Comparison of ENCODE assay signal across 1 cellular context in the genomic region with DNA sequence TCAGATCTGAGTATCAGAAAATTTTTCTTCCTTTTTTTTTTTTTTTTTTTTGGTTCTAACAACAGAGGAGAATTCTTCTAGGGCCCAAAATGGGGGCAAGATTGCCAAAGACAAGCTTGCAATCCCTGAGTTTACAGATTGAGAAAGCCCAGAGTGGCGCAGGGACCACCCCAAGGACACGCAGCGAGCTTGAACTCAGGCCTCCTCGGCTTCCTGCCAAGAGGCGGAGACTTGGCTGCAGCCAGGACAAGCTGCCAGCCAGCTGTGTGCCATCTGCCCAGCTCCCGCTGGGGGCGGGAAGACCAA.
A peak's percentile ranks its signal among the peaks of the same experiment; 100 is the strongest.
TF ChIP-seq lines count a peak whose summit lies in the region.

No MANE protein-coding gene starts in this region.

TF ChIP-seq in HepG2, 621 proteins besides CTCF, POLR2A, EP300 and RAD21 (continued from another document and continues in another):
- TF ChIP-seq MXD1 (CRISPR knock-in tag; IDR thresholded peaks at IDR 0.05) = no peak
- no peak for TF ChIP-seq HMGXB3 (CRISPR knock-in tag; IDR thresholded peaks at IDR 0.05; ENCODE audit: borderline replicate concordance)
- no peak for TF ChIP-seq NR2F2 (IDR thresholded peaks at IDR 0.05; ENCODE audit: borderline replicate concordance, low read depth)
- no peak for TF ChIP-seq HNRNPK (IDR thresholded peaks at IDR 0.05; ENCODE audit: low read depth, low read length, poor library complexity, severe bottlenecking)
- no peak for TF ChIP-seq HNRNPLL (IDR thresholded peaks at IDR 0.05; ENCODE audit: low read depth, low read length, poor library complexity, severe bottlenecking)
- no peak for TF ChIP-seq EZH2 (conservative IDR thresholded peaks at IDR 0.05; ENCODE audit: low read depth, low read length)
- TF ChIP-seq NFIB (CRISPR knock-in tag; IDR thresholded peaks at IDR 0.05; ENCODE audit: borderline replicate concordance) = no peak; the same call in 1 of the 2 replicates
- no peak for TF ChIP-seq LCORL (IDR thresholded peaks at IDR 0.05)
- 0 out of 2 replicates have a peak, but pooled peaks have one; percentile 1 for TF ChIP-seq LCORL (CRISPR knock-in tag; IDR thresholded peaks at IDR 0.05)
- no peak for TF ChIP-seq SOX6 (IDR thresholded peaks at IDR 0.05)
- TF ChIP-seq SOX6 (CRISPR knock-in tag; IDR thresholded peaks at IDR 0.05) = no peak
- no peak for TF ChIP-seq ZNF260 (CRISPR knock-in tag; IDR thresholded peaks at IDR 0.05; ENCODE audit: borderline replicate concordance, low read depth)
- no peak for TF ChIP-seq ZNF432 (CRISPR knock-in tag; IDR thresholded peaks at IDR 0.05; ENCODE audit: borderline replicate concordance)
- TF ChIP-seq ZBTB7A (CRISPR knock-in tag; IDR thresholded peaks at IDR 0.05) = peak; percentile 27; the same call in 1 of the 2 replicates
- TF ChIP-seq SNAI1 (CRISPR knock-in tag; IDR thresholded peaks at IDR 0.05; ENCODE audit: borderline replicate concordance) = no peak
- TF ChIP-seq SMARCC2 (IDR thresholded peaks at IDR 0.05) = no peak
- no peak for TF ChIP-seq ZNF746 (CRISPR knock-in tag; IDR thresholded peaks at IDR 0.05)
- peak; percentile 99 for TF ChIP-seq ZNF768 (CRISPR knock-in tag; IDR thresholded peaks at IDR 0.05)
- TF ChIP-seq, protein P1, sequence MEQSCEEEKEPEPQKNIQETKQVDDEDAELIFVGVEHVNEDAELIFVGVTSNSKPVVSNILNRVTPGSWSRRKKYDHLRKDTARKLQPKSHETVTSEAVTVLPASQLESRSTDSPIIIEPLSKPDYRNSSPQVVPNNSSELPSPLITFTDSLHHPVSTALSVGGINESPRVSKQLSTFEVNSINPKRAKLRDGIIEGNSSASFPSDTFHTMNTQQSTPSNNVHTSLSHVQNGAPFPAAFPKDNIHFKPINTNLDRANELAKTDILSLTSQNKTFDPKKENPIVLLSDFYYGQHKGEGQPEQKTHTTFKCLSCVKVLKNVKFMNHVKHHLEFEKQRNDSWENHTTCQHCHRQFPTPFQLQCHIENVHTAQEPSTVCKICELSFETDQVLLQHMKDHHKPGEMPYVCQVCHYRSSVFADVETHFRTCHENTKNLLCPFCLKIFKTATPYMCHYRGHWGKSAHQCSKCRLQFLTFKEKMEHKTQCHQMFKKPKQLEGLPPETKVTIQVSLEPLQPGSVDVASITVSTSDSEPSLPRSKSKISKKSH (CRISPR knock-in tag; IDR thresholded peaks at IDR 0.05; ENCODE audit: borderline replicate concordance) = no peak
- TF ChIP-seq ZNF891 (CRISPR knock-in tag; IDR thresholded peaks at IDR 0.05) = no peak
- no peak for TF ChIP-seq RAD51 (IDR thresholded peaks at IDR 0.05; ENCODE audit: borderline replicate concordance)
- TF ChIP-seq, protein P2, sequence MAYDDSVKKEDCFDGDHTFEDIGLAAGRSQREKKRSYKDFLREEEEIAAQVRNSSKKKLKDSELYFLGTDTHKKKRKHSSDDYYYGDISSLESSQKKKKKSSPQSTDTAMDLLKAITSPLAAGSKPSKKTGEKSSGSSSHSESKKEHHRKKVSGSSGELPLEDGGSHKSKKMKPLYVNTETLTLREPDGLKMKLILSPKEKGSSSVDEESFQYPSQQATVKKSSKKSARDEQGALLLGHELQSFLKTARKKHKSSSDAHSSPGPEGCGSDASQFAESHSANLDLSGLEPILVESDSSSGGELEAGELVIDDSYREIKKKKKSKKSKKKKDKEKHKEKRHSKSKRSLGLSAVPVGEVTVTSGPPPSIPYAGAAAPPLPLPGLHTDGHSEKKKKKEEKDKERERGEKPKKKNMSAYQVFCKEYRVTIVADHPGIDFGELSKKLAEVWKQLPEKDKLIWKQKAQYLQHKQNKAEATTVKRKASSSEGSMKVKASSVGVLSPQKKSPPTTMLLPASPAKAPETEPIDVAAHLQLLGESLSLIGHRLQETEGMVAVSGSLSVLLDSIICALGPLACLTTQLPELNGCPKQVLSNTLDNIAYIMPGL (CRISPR knock-in tag; IDR thresholded peaks at IDR 0.05; ENCODE audit: borderline replicate concordance in 1 of 2, low read depth in 1 of 2) = no peak
- TF ChIP-seq ZSCAN5A (CRISPR knock-in tag; IDR thresholded peaks at IDR 0.05; ENCODE audit: borderline replicate concordance) = no peak
- peak; percentile 67; the same call in 1 of the 2 replicates for TF ChIP-seq RCOR2 (CRISPR knock-in tag; IDR thresholded peaks at IDR 0.05)
- TF ChIP-seq RXRA (CRISPR knock-in tag; IDR thresholded peaks at IDR 0.05) = peak; percentile 96; the same call in 1 of the 2 replicates
- no peak for TF ChIP-seq ZNF563 (CRISPR knock-in tag; IDR thresholded peaks at IDR 0.05)
- TF ChIP-seq, protein P3, sequence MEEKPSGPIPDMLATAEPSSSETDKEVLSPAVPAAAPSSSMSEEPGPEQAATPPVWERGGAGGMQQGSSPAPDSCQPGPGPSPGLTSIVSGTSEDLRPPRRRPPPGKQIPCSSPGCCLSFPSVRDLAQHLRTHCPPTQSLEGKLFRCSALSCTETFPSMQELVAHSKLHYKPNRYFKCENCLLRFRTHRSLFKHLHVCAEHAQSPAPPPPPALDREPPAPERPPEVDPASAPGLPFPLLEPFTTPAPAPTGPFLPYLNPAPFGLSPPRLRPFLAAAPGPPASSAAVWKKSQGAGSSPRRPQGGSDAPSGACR (CRISPR knock-in tag; IDR thresholded peaks at IDR 0.05) = no peak
- no peak; the same call in 1 of the 2 replicates for TF ChIP-seq PHF8 (CRISPR knock-in tag; IDR thresholded peaks at IDR 0.05)
- peak; percentile 16; the same call in 1 of the 2 replicates for TF ChIP-seq ZNF430 (CRISPR knock-in tag; IDR thresholded peaks at IDR 0.05)
- TF ChIP-seq, protein P4, sequence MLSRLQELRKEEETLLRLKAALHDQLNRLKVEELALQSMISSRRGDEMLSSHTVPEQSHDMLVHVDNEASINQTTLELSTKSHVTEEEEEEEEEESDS (CRISPR knock-in tag; IDR thresholded peaks at IDR 0.05; ENCODE audit: borderline replicate concordance) = no peak
- TF ChIP-seq ZBTB2 (CRISPR knock-in tag; IDR thresholded peaks at IDR 0.05; ENCODE audit: low read depth) = peak; percentile 18; the same call in 1 of the 2 replicates
- TF ChIP-seq ASH2L (IDR thresholded peaks at IDR 0.05; ENCODE audit: insufficient read length, low read depth, low read length) = no peak
- TF ChIP-seq ISX (CRISPR knock-in tag; conservative IDR thresholded peaks at IDR 0.05) = no peak
- TF ChIP-seq ZNF720 (CRISPR knock-in tag; IDR thresholded peaks at IDR 0.05) = no peak
- TF ChIP-seq ZNF713 (CRISPR knock-in tag; IDR thresholded peaks at IDR 0.05) = 0 out of 2 replicates have a peak, but pooled peaks have one; percentile 64
- no peak for TF ChIP-seq GPBP1L1 (CRISPR knock-in tag; IDR thresholded peaks at IDR 0.05)
- TF ChIP-seq NR2C2 (CRISPR knock-in tag; IDR thresholded peaks at IDR 0.05; ENCODE audit: borderline replicate concordance) = no peak
- no peak for TF ChIP-seq ZNF34 (CRISPR knock-in tag; IDR thresholded peaks at IDR 0.05; ENCODE audit: borderline replicate concordance)
- peak; percentile 89 for TF ChIP-seq SP5 (CRISPR knock-in tag; IDR thresholded peaks at IDR 0.05; ENCODE audit: borderline replicate concordance, low read depth)
- no peak for TF ChIP-seq PLRG1 (conservative IDR thresholded peaks at IDR 0.05)
- TF ChIP-seq, protein P5, sequence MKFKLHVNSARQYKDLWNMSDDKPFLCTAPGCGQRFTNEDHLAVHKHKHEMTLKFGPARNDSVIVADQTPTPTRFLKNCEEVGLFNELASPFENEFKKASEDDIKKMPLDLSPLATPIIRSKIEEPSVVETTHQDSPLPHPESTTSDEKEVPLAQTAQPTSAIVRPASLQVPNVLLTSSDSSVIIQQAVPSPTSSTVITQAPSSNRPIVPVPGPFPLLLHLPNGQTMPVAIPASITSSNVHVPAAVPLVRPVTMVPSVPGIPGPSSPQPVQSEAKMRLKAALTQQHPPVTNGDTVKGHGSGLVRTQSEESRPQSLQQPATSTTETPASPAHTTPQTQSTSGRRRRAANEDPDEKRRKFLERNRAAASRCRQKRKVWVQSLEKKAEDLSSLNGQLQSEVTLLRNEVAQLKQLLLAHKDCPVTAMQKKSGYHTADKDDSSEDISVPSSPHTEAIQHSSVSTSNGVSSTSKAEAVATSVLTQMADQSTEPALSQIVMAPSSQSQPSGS (CRISPR knock-in tag; IDR thresholded peaks at IDR 0.05) = no peak
- TF ChIP-seq ETV5 (CRISPR knock-in tag; IDR thresholded peaks at IDR 0.05; ENCODE audit: borderline replicate concordance) = no peak; the same call in 1 of the 2 replicates
- TF ChIP-seq HOXA9 (CRISPR knock-in tag; IDR thresholded peaks at IDR 0.05; ENCODE audit: borderline replicate concordance) = no peak
- no peak for TF ChIP-seq SPEN (CRISPR knock-in tag; IDR thresholded peaks at IDR 0.05; ENCODE audit: low read depth)
- TF ChIP-seq ZBTB33 (CRISPR knock-in tag; IDR thresholded peaks at IDR 0.05) = no peak
- TF ChIP-seq MAFG (CRISPR knock-in tag; IDR thresholded peaks at IDR 0.05) = no peak
- peak; percentile 98 for TF ChIP-seq ZBTB42 (CRISPR knock-in tag; IDR thresholded peaks at IDR 0.05)
- no peak for TF ChIP-seq ZNF782 (CRISPR knock-in tag; IDR thresholded peaks at IDR 0.05; ENCODE audit: borderline replicate concordance)
- no peak for TF ChIP-seq CREB1 (IDR thresholded peaks at IDR 0.05)
- TF ChIP-seq CREB1 (CRISPR knock-in tag; IDR thresholded peaks at IDR 0.05) = no peak
